8 cellular contexts compared by ENCODE assay signal in genomic region chr1:33257759-33258712, GRCh38. TPM values are rescaled to one million over a fixed set of nuclear protein-coding genes. Genes with fewer than 3 reads are reported as not detected.
DNase-seq lines count a peak whose midpoint lies in the region; ATAC-seq and TF ChIP-seq lines count a peak whose summit lies in the region.

No MANE protein-coding gene starts in this region.

- no peak for TF ChIP-seq CTCF in HCT116 (IDR thresholded peaks at IDR 0.05 in 2 of 3, conservative IDR thresholded peaks at IDR 0.05 in 1 of 3; ENCODE audit: borderline replicate concordance in 1 of 3, insufficient read depth in 1 of 3, low read depth in 2 of 3, low read length in 2 of 3)

- CTCF ChIA-PET in HCT116 (lab: Charles Lee), result no interaction called here
- CTCF ChIA-PET in activated CD4-positive, alpha-beta memory T cell treated with anti-CD3 and anti-CD28 coated beads, Interleukin-2, amount 10 ng/mL, durations not matched to agents 7 days and 5 days (lab: Charles Lee), result interaction anchor here (0.7 to 1.2 kb wide), 4 partner anchors 37 to 381 kb away, joined by 3 to 7 read pairs (median 4); no protein-coding TSS in a partner anchor

- RAD21 ChIA-PET in HCT116 (lab: Charles Lee; ENCODE audit: low non-redundant PET in 1 of 2, low total read pairs in 2 of 2, uncharacterized antibody in 2 of 2, unreplicated experiment in 2 of 2), result no interaction called here

- intact Hi-C loops in HCT116 (cut with micrococcal nuclease), result no loop called here

- peak overlapping the region; percentile 97 for H3K27ac Mint-ChIP-seq in activated CD4-positive, alpha-beta memory T cell treated with anti-CD3 and anti-CD28 coated beads, Interleukin-2, amount 10 ng/mL, durations not matched to agents 7 days and 5 days

- no peaks in the 10 kb centered on the region for H3K27me3 Mint-ChIP-seq in activated CD4-positive, alpha-beta memory T cell treated with anti-CD3 and anti-CD28 coated beads, Interleukin-2, amount 10 ng/mL, durations not matched to agents 7 days and 5 days

- 0 out of 2 replicates have a peak, but pooled peaks cover 4% of the 10 kb centered on the region for H3K79me2 ChIP-seq in HCT116 (ENCODE audit: insufficient read depth, low read length)

- H3K27ac ChIP-seq in HCT116 (ENCODE audit: low read depth, low read length) (no peak overlapping the region; the same call in 1 of the 2 replicates), iPS-18a (ENCODE audit: low read length) (no peak overlapping the region), skeletal muscle tissue (ENCODE audit: low read depth, low read length) (peak overlapping the region; percentile 65)

- no peaks in the 10 kb centered on the region for H3K9me2 ChIP-seq in HCT116 (ENCODE audit: insufficient read depth)

- H2AFZ ChIP-seq in HCT116 (ENCODE audit: low read depth, low read length, poor library complexity, severe bottlenecking), result no peak overlapping the region

- peak overlapping the region; percentile 66; the same call in 1 of the 2 replicates for H3K9ac ChIP-seq in HCT116 (ENCODE audit: low read length)
- H3K9ac ChIP-seq in iPS-18a (ENCODE audit: low read length), result peak overlapping the region; percentile 97
- peak overlapping the region; percentile 86 to 91 (median 88) for H3K9ac ChIP-seq in skeletal muscle tissue (ENCODE audit: low read depth in 1 of 3, low read length in 3 of 3)

- H3K9me3 ChIP-seq in HCT116 (ENCODE audit: control insufficient read depth in 1 of 2, insufficient read depth in 1 of 2, low read depth in 1 of 2, low read length in 2 of 2) (no peaks in the 10 kb centered on the region), iPS-18a (ENCODE audit: control insufficient read depth, low read depth, low read length) (no peaks in the 10 kb centered on the region), skeletal muscle tissue (ENCODE audit: control insufficient read depth in 3 of 3, low read length in 3 of 3) (no peaks in the 10 kb centered on the region)

- no peak for DNase-seq in HCT116 (ENCODE audit: low read depth, low spot score)
- no peak for DNase-seq in activated CD4-positive, alpha-beta memory T cell treated with anti-CD3 and anti-CD28 coated beads, Interleukin-2, amount 10 ng/mL, durations not matched to agents 7 days and 5 days
- DNase-seq in NCI-H146 treated with DMSO at 0.1 percent for 48 hours (lab: John Stamatoyannopoulos, UW; ENCODE audit: unreplicated experiment), result no peak
- no peak for DNase-seq in NCI-H1436 (lab: John Stamatoyannopoulos, UW)
- DNase-seq in NCI-H146 (lab: John Stamatoyannopoulos, UW), result no peak
- DNase-seq in activated naive CD4-positive, alpha-beta T cell treated with Interleukin-2 at 50 U/mL for 16 hours, result no peak

- H3K4me1 ChIP-seq in HCT116 (ENCODE audit: control insufficient read depth in 1 of 2, insufficient read depth in 2 of 2, low read length in 2 of 2) (peaks cover 10 to 20% of the 10 kb centered on the region in 2 experiments), iPS-18a (ENCODE audit: control insufficient read depth, low read depth, low read length) (peaks cover 9% of the 10 kb centered on the region), skeletal muscle tissue (ENCODE audit: control insufficient read depth in 3 of 3, insufficient read depth in 3 of 3, low read length in 3 of 3) (peaks cover 27 to 57% (median 41%) of the 10 kb centered on the region in 3 donors)

- peak overlapping the region in 1 of 2 experiments; percentile 72; a peak in 1 of 4 replicates for H3K4me3 ChIP-seq in HCT116 (replicated peaks in 1 of 2; ENCODE audit: low read depth in 1 of 2, low read length in 2 of 2)
- H3K4me3 ChIP-seq in iPS-18a (ENCODE audit: low read length), result peak overlapping the region; percentile 86
- peak overlapping the region; percentile 79 to 89 (median 85) for H3K4me3 ChIP-seq in skeletal muscle tissue (ENCODE audit: low read length in 3 of 3)

- POLR2A ChIA-PET in HCT116 (lab: Charles Lee), result interaction anchor here (0.8 kb wide), 1 partner anchor 131 kb away, joined by 3 read pairs; no protein-coding TSS in a partner anchor
- POLR2A ChIA-PET in activated CD4-positive, alpha-beta memory T cell treated with anti-CD3 and anti-CD28 coated beads, Interleukin-2, amount 10 ng/mL, durations not matched to agents 7 days and 5 days (lab: Charles Lee), result interaction anchor here (0.8 to 1.4 kb wide), 9 partner anchors 10 to 1888 kb away, joined by 3 to 5 read pairs (median 3); partner anchors contain the start of genes RBBP4 and TRIM62

- BruUV-seq in HCT116 (replicated peaks; lab: Mats Ljungman, UMichigan), result no TSS peak

- TF ChIP-seq RAD21 in HCT116 (IDR thresholded peaks at IDR 0.05; ENCODE audit: low read depth), result no peak

- TF ChIP-seq POLR2A in HCT116 (IDR thresholded peaks at IDR 0.05; ENCODE audit: borderline replicate concordance, extremely low read depth, insufficient read depth, insufficient read length), result no peak

- no peaks in the 10 kb centered on the region for H3K27me3 ChIP-seq in HCT116 (ENCODE audit: insufficient read depth, low read length)
- no peaks in the 10 kb centered on the region for H3K27me3 ChIP-seq in iPS-18a (ENCODE audit: control insufficient read depth, insufficient read depth, low read length)
- H3K27me3 ChIP-seq in skeletal muscle tissue (ENCODE audit: control insufficient read depth in 3 of 3, insufficient read depth in 3 of 3, low read length in 3 of 3), result no peaks in the 10 kb centered on the region

- peaks cover 25% of the 10 kb centered on the region for H3K4me1 Mint-ChIP-seq in activated CD4-positive, alpha-beta memory T cell treated with anti-CD3 and anti-CD28 coated beads, Interleukin-2, amount 10 ng/mL, durations not matched to agents 7 days and 5 days

- H3K4me3 Mint-ChIP-seq in activated CD4-positive, alpha-beta memory T cell treated with anti-CD3 and anti-CD28 coated beads, Interleukin-2, amount 10 ng/mL, durations not matched to agents 7 days and 5 days, result peak overlapping the region; percentile 98

- no peaks in the 10 kb centered on the region for H3K9me3 Mint-ChIP-seq in activated CD4-positive, alpha-beta memory T cell treated with anti-CD3 and anti-CD28 coated beads, Interleukin-2, amount 10 ng/mL, durations not matched to agents 7 days and 5 days

- H4K20me1 ChIP-seq in HCT116 (ENCODE audit: insufficient read depth), result no peaks in the 10 kb centered on the region

- ATAC-seq in HCT116, result no peak

- H3K4me2 ChIP-seq in HCT116 (ENCODE audit: low read length), result peak overlapping the region; percentile 80

- H3K36me3 ChIP-seq in HCT116 (ENCODE audit: control insufficient read depth in 1 of 2, insufficient read depth in 2 of 2, low read length in 2 of 2) (no peaks in the 10 kb centered on the region), iPS-18a (ENCODE audit: control insufficient read depth, low read depth, low read length) (peaks cover 5% of the 10 kb centered on the region), skeletal muscle tissue (ENCODE audit: control insufficient read depth in 3 of 3, insufficient read depth in 3 of 3, low read length in 3 of 3) (peaks cover 3 to 5% (median 5%) of the 10 kb centered on the region in 3 donors)

- H3K36me3 Mint-ChIP-seq in activated CD4-positive, alpha-beta memory T cell treated with anti-CD3 and anti-CD28 coated beads, Interleukin-2, amount 10 ng/mL, durations not matched to agents 7 days and 5 days (ENCODE audit: low read depth), result peaks cover 12% of the 10 kb centered on the region

TF ChIP-seq in HCT116, 20 proteins besides CTCF, POLR2A, EP300 and RAD21:
- TF ChIP-seq ZFX (IDR thresholded peaks at IDR 0.05), result no peak
- TF ChIP-seq SIN3A (IDR thresholded peaks at IDR 0.05; ENCODE audit: low read depth), result no peak
- TF ChIP-seq SP1 (IDR thresholded peaks at IDR 0.05; ENCODE audit: low read depth), result no peak
- no peak for TF ChIP-seq JUND (IDR thresholded peaks at IDR 0.05)
- TF ChIP-seq ATF3 (IDR thresholded peaks at IDR 0.05), result no peak
- no peak for TF ChIP-seq MAX (IDR thresholded peaks at IDR 0.05)
- no peak for TF ChIP-seq EZH2phosphoT487 (IDR thresholded peaks at IDR 0.05; ENCODE audit: borderline replicate concordance)
- no peak for TF ChIP-seq FOSL1 (IDR thresholded peaks at IDR 0.05; ENCODE audit: low read depth)
- no peak for TF ChIP-seq EZH2 (IDR thresholded peaks at IDR 0.05)
- TF ChIP-seq, protein P1, sequence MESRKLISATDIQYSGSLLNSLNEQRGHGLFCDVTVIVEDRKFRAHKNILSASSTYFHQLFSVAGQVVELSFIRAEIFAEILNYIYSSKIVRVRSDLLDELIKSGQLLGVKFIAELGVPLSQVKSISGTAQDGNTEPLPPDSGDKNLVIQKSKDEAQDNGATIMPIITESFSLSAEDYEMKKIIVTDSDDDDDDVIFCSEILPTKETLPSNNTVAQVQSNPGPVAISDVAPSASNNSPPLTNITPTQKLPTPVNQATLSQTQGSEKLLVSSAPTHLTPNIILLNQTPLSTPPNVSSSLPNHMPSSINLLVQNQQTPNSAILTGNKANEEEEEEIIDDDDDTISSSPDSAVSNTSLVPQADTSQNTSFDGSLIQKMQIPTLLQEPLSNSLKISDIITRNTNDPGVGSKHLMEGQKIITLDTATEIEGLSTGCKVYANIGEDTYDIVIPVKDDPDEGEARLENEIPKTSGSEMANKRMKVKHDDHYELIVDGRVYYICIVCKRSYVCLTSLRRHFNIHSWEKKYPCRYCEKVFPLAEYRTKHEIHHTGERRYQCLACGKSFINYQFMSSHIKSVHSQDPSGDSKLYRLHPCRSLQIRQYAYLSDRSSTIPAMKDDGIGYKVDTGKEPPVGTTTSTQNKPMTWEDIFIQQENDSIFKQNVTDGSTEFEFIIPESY (IDR thresholded peaks at IDR 0.05; ENCODE audit: extremely low read depth, insufficient replicate concordance, low read length), result no peak
- no peak for TF ChIP-seq CEBPB (IDR thresholded peaks at IDR 0.05; ENCODE audit: low read depth)
- TF ChIP-seq ELF1 (IDR thresholded peaks at IDR 0.05; ENCODE audit: borderline replicate concordance, low read depth), result no peak
- no peak for TF ChIP-seq YY1 (IDR thresholded peaks at IDR 0.05; ENCODE audit: extremely low read depth, insufficient replicate concordance, low read depth, low read length)

RNA-seq across cellular contexts. Expression of gene ZNF362, which starts 1.7 kb away (rescaled TPM):
- total RNA-seq in HCT116 (2021; ENCODE audit: unreplicated experiment), result 11.1 TPM
- 7.4 and 8.2 TPM in 2 replicates for polyA plus RNA-seq in HCT116 (2012)
- total RNA-seq in activated CD4-positive, alpha-beta memory T cell treated with anti-CD3 and anti-CD28 coated beads, Interleukin-2, amount 10 ng/mL, durations not matched to agents 7 days and 5 days, result 10 to 100 TPM; 18.1 to 18.7 TPM
- total RNA-seq in skeletal muscle tissue, result 7.3 TPM
